Comparison of ENCODE assay signal across 10 cellular contexts in the genomic region with DNA sequence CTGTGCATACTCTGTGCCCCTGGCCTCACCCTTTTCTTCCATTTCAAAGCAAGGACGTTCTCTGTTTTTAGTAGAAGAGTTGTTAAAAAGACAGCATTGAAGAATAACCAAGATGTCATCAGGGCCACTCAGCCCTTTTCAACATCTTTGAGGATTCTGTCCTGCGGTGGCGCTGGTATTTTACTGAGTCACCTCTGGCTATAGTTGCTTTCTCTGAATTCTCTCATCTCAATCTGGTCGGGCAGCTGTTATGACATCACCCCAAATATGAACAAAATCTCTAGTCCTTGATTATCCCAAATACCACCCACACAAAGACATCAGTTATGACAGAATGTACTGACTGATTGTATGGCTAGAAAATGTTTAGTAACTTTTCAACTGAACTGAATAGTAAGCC.
DNase-seq lines count a peak whose midpoint lies in the region; TF ChIP-seq lines count a peak whose summit lies in the region.
"Had no signal": no experiment of that assay in that cellular context is flagged by ENCODE, and none has a peak within 500 bp of the region (broad histone marks: within the 10 kb centered on the region; RNA-seq: fewer than 3 reads in every experiment).

No MANE protein-coding gene starts in this region.

- peak overlapping the region; percentile 74 for H3K4me2 ChIP-seq in smooth muscle cell
- no peak overlapping the region for H3K4me2 ChIP-seq in hepatocyte

- 2% methylated on average over 4 of the region's 4 CpGs for WGBS in smooth muscle cell (ENCODE audit: low lambda C conversion rate)
- 50% methylated on average over 4 of the region's 4 CpGs for WGBS in hepatocyte (ENCODE audit: low lambda C conversion rate, missing lambda C conversion rate)

- peak overlapping the region; percentile 45 for H3K9ac ChIP-seq in smooth muscle cell (ENCODE audit: low read depth)

- H4K20me1 ChIP-seq in smooth muscle cell (ENCODE audit: low read depth) (no peaks in the 10 kb centered on the region), hepatocyte (ENCODE audit: insufficient read depth, poor library complexity, severe bottlenecking) (no peaks in the 10 kb centered on the region)

- no peaks in the 10 kb centered on the region for H3K9me2 ChIP-seq in hepatocyte (replicated peaks; ENCODE audit: insufficient read depth)

- H3K36me3 ChIP-seq in smooth muscle cell (ENCODE audit: low read depth) (no peaks in the 10 kb centered on the region), hepatocyte (replicated peaks; ENCODE audit: insufficient read depth, low read depth) (no peaks in the 10 kb centered on the region)

- peaks cover 7% of the 10 kb centered on the region for H3F3A ChIP-seq in smooth muscle cell (ENCODE audit: low read depth)

- TF ChIP-seq CTCF in foreskin fibroblast (IDR thresholded peaks at IDR 0.05; ENCODE audit: low read depth, low read length): no peak
- TF ChIP-seq CTCF in smooth muscle cell (IDR thresholded peaks at IDR 0.05; ENCODE audit: borderline replicate concordance, insufficient read depth, poor library complexity, severe bottlenecking): no peak
- TF ChIP-seq CTCF in hepatocyte (IDR thresholded peaks at IDR 0.05; ENCODE audit: poor library complexity): no peak

- peak; percentile 23 for DNase-seq in H4 (ENCODE audit: low spot score)
- DNase-seq in SW480 (ENCODE audit: low spot score): peak; percentile 13
- DNase-seq in foreskin fibroblast: peak; percentile 72 to 82
- DNase-seq in smooth muscle cell (lab: John Stamatoyannopoulos, UW; ENCODE audit: unreplicated experiment): no peak
- no peak for DNase-seq in NCI-H1930 (lab: John Stamatoyannopoulos, UW)
- DNase-seq in kidney glomerular epithelial cell (lab: John Stamatoyannopoulos, UW): no peak
- DNase-seq in hepatocyte (ENCODE audit: low spot score): no peak
- DNase-seq: NCI-H187; NK-92 treated with Interleukin-12 subunit alpha and Interleukin-12 subunit beta, amount 100 ng/mL, for 24 hours had no signal

- H3K4me1 ChIP-seq in smooth muscle cell (ENCODE audit: low read depth): peaks cover 12% of the 10 kb centered on the region
- no peaks in the 10 kb centered on the region for H3K4me1 ChIP-seq in hepatocyte (ENCODE audit: insufficient read depth)

- H2AFZ ChIP-seq in smooth muscle cell (ENCODE audit: low read depth) (peak overlapping the region; percentile 20), hepatocyte (no peak overlapping the region)

- H3K4me3 ChIP-seq in foreskin fibroblast (ENCODE audit: low read depth in 1 of 2, low read length in 2 of 2): no peak overlapping the region
- no peak overlapping the region for H3K4me3 ChIP-seq in smooth muscle cell
- H3K4me3 ChIP-seq in hepatocyte: no peak overlapping the region
- H3K4me3 ChIP-seq: K562 had no signal

- H3K27ac ChIP-seq in smooth muscle cell (ENCODE audit: low read depth) (peak overlapping the region; percentile 86), hepatocyte (no peak overlapping the region)

- H3K79me2 ChIP-seq in smooth muscle cell (ENCODE audit: low read depth): no peaks in the 10 kb centered on the region
- no peaks in the 10 kb centered on the region for H3K79me2 ChIP-seq in hepatocyte

- H3K9me3 ChIP-seq in smooth muscle cell (replicated peaks; ENCODE audit: low read depth) (no peaks in the 10 kb centered on the region), hepatocyte (ENCODE audit: low read depth) (no peaks in the 10 kb centered on the region)

- H3K27me3 ChIP-seq in smooth muscle cell (ENCODE audit: low read depth): no peaks in the 10 kb centered on the region
- H3K27me3 ChIP-seq in hepatocyte: no peaks in the 10 kb centered on the region

Comparison
In these comparisons a context has a peak if more than half of its experiments do, and no peak if none do; other contexts are left out.
1. DNase-seq: peak in H4 (single experiment), SW480 (single experiment) and foreskin fibroblast (2 of 2); none in smooth muscle cell (single experiment), NCI-H1930 (0 of 2), kidney glomerular epithelial cell (single experiment) and hepatocyte (single experiment).